ENCODE assay signal across 11 cellular contexts in genomic region chr11:102589047-102589459, GRCh38. TPM values are rescaled to one million over a fixed set of nuclear protein-coding genes. Genes with fewer than 3 reads are reported as not detected.
DNase-seq lines count a peak whose midpoint lies in the region; ATAC-seq and TF ChIP-seq lines count a peak whose summit lies in the region.
"Had no signal": no experiment of that assay in that cellular context is flagged by ENCODE, and none has a peak within 500 bp of the region (broad histone marks: within the 10 kb centered on the region; RNA-seq: fewer than 3 reads in every experiment).

No MANE protein-coding gene starts in this region.

- 58 to 68% (median 64%) methylated on average over 2 of the region's 2 CpGs for WGBS in heart left ventricle, 4 donors

- no peak for TF ChIP-seq CTCF in heart left ventricle (IDR thresholded peaks at IDR 0.05)

- no peak overlapping the region for H3K27ac ChIP-seq in heart left ventricle
- H3K27ac ChIP-seq: psoas muscle, suprapubic skin had no signal

- DNase-seq in kidney glomerular epithelial cell (lab: John Stamatoyannopoulos, UW): peak; percentile 39
- DNase-seq in heart left ventricle: no peak
- DNase-seq in SK-N-DZ (ENCODE audit: low spot score): no peak
- DNase-seq in NCI-H1436 treated with DMSO at 0.1 percent for 48 hours (lab: John Stamatoyannopoulos, UW): no peak
- DNase-seq: NCI-H1105, psoas muscle had no signal

- peak; percentile 82 for ATAC-seq in GM18868 (IDR thresholded peaks at IDR 0.05; ENCODE audit: unreplicated experiment)
- peak; percentile 75 for ATAC-seq in GM21529 (IDR thresholded peaks at IDR 0.05; ENCODE audit: unreplicated experiment)
- peak; percentile 65 for ATAC-seq in HG03460 (IDR thresholded peaks at IDR 0.05; ENCODE audit: unreplicated experiment)
- no peak for ATAC-seq in heart left ventricle
- ATAC-seq: psoas muscle had no signal

- H3K27me3 ChIP-seq in heart left ventricle: no peaks in the 10 kb centered on the region
- H3K27me3 ChIP-seq: suprapubic skin had no signal

- H3K4me3 ChIP-seq in heart left ventricle: no peak overlapping the region
- H3K4me3 ChIP-seq: psoas muscle, suprapubic skin had no signal

- H3K4me1 ChIP-seq in heart left ventricle: peaks cover 0 to 9% (median 0%) of the 10 kb centered on the region in 12 donors
- H3K4me1 ChIP-seq: psoas muscle, suprapubic skin had no signal

- intact Hi-C loops in heart left ventricle (cut with DNase I): no loop called here

- no peaks in the 10 kb centered on the region for H3K36me3 ChIP-seq in heart left ventricle
- H3K36me3 ChIP-seq: suprapubic skin had no signal

- TF ChIP-seq POLR2A in heart left ventricle (IDR thresholded peaks at IDR 0.05): no peak

- H3K9me3 ChIP-seq in heart left ventricle: peaks cover 0 to 28% (median 0%) of the 10 kb centered on the region in 12 donors
- H3K9me3 ChIP-seq: psoas muscle, suprapubic skin had no signal

RNA-seq across cellular contexts. Expression of gene MMP20, which starts 36.1 kb away (rescaled TPM):
- total RNA-seq in heart left ventricle: not detected
- polyA plus RNA-seq in heart left ventricle: not detected
- not detected in 2 replicates for polyA plus RNA-seq in SK-N-DZ (2014; cell fraction: cytosol; rRNA removed)
- not detected in 2 replicates for polyA plus RNA-seq in SK-N-DZ (2014; cell fraction: nucleus; rRNA removed)
- total RNA-seq: psoas muscle; suprapubic skin; T-helper 1 cell treated with Interleukin-12 subunit alpha and Interleukin-12 subunit beta and Interleukin-4 antibody, amounts not matched to agents 30 ng/mL and 1 ng/mL, for 36 hours had no signal
- polyA plus RNA-seq: psoas muscle had no signal

RNA-seq across cellular contexts. Expression of gene MMP7, which starts 58.5 kb away (rescaled TPM):
- 1 to 10 TPM in 1 of 9 donors, not detected in 8; 1.5 TPM for total RNA-seq in heart left ventricle
- polyA plus RNA-seq in heart left ventricle: not detected
- polyA plus RNA-seq in SK-N-DZ (2014; cell fraction: cytosol; rRNA removed): not detected in 2 replicates
- not detected in 2 replicates for polyA plus RNA-seq in SK-N-DZ (2014; cell fraction: nucleus; rRNA removed)
- total RNA-seq: psoas muscle; T-helper 1 cell treated with Interleukin-12 subunit alpha and Interleukin-12 subunit beta and Interleukin-4 antibody, amounts not matched to agents 30 ng/mL and 1 ng/mL, for 36 hours had no signal

Comparison
In these comparisons a context has a peak if more than half of its experiments do, and no peak if none do; other contexts are left out.
1. ATAC-seq: peak in GM18868 (single experiment), GM21529 (single experiment) and HG03460 (single experiment); none in heart left ventricle (0 of 4).